ENCODE assay signal across 30 cellular contexts in genomic region chr21:36470294-36470693, GRCh38. TPM values are rescaled to one million over a fixed set of nuclear protein-coding genes. Genes with fewer than 3 reads are reported as not detected.
DNase-seq lines count a peak whose midpoint lies in the region; ATAC-seq and TF ChIP-seq lines count a peak whose summit lies in the region.
"Had no signal": no experiment of that assay in that cellular context is flagged by ENCODE, and none has a peak within 500 bp of the region (broad histone marks: within the 10 kb centered on the region; RNA-seq: fewer than 3 reads in every experiment).

No MANE protein-coding gene starts in this region.

- H3K79me2 ChIP-seq in mammary epithelial cell (ENCODE audit: insufficient read depth, low read length) (no peaks in the 10 kb centered on the region), OCI-LY3 (ENCODE audit: low read length) (no peaks in the 10 kb centered on the region), hepatocyte (no peaks in the 10 kb centered on the region)

- H3K27ac ChIP-seq in mammary epithelial cell (ENCODE audit: insufficient read depth, low read depth, low read length) (no peak overlapping the region), OCI-LY3 (ENCODE audit: low read length) (peak overlapping the region; percentile 86), hepatocyte (peak overlapping the region; percentile 77), right atrium auricular region (no peak overlapping the region)
- H3K27ac ChIP-seq: cardiac muscle cell, esophagus muscularis mucosa, foreskin keratinocyte, heart right ventricle, left lung, neutrophil, uterus had no signal

- H3K4me2 ChIP-seq in mammary epithelial cell (ENCODE audit: insufficient read depth, low read depth, low read length) (no peak overlapping the region), OCI-LY3 (ENCODE audit: low read length) (no peak overlapping the region), hepatocyte (no peak overlapping the region)

- H3K36me3 ChIP-seq in mammary epithelial cell (ENCODE audit: insufficient read depth, low read length): no peaks in the 10 kb centered on the region
- H3K36me3 ChIP-seq in OCI-LY3 (replicated peaks; ENCODE audit: low read depth, low read length): no peaks in the 10 kb centered on the region
- no peaks in the 10 kb centered on the region for H3K36me3 ChIP-seq in hepatocyte (replicated peaks; ENCODE audit: insufficient read depth, low read depth)
- no peaks in the 10 kb centered on the region for H3K36me3 ChIP-seq in right atrium auricular region
- H3K36me3 ChIP-seq: BE2C, cardiac muscle cell, esophagus muscularis mucosa, heart right ventricle, left lung, neutrophil, uterus had no signal

- H3K4me1 ChIP-seq in mammary epithelial cell (ENCODE audit: insufficient read depth, low read length): no peaks in the 10 kb centered on the region
- H3K4me1 ChIP-seq in OCI-LY3 (ENCODE audit: low read length): peaks cover 24% of the 10 kb centered on the region
- H3K4me1 ChIP-seq in hepatocyte (ENCODE audit: insufficient read depth): peaks cover 5% of the 10 kb centered on the region
- H3K4me1 ChIP-seq in right atrium auricular region: peaks cover 0 to 6% of the 10 kb centered on the region in 2 donors
- H3K4me1 ChIP-seq: BE2C, esophagus muscularis mucosa, left lung, uterus had no signal

- H4K20me1 ChIP-seq in mammary epithelial cell (ENCODE audit: insufficient read depth, low read length): no peaks in the 10 kb centered on the region
- no peaks in the 10 kb centered on the region for H4K20me1 ChIP-seq in OCI-LY3 (ENCODE audit: insufficient read depth, low read length)
- no peaks in the 10 kb centered on the region for H4K20me1 ChIP-seq in hepatocyte (ENCODE audit: insufficient read depth, poor library complexity, severe bottlenecking)

- H3K36me3 Mint-ChIP-seq in MCF 10A (ENCODE audit: insufficient read depth, unreplicated experiment): no peaks in the 10 kb centered on the region

- no peak overlapping the region for H2AFZ ChIP-seq in mammary epithelial cell (ENCODE audit: low read depth, low read length)
- H2AFZ ChIP-seq in OCI-LY3 (ENCODE audit: low read depth, low read length): no peak overlapping the region
- no peak overlapping the region for H2AFZ ChIP-seq in hepatocyte

- H3K9me3 Mint-ChIP-seq in MCF 10A (ENCODE audit: unreplicated experiment): no peaks in the 10 kb centered on the region
- H3K9me3 Mint-ChIP-seq: HFFc6 had no signal

- peaks cover 8% of the 10 kb centered on the region for H3K4me1 Mint-ChIP-seq in MCF 10A (ENCODE audit: insufficient read depth, unreplicated experiment)
- H3K4me1 Mint-ChIP-seq: naive B cell had no signal

- TF ChIP-seq CTCF in MCF 10A (IDR thresholded peaks at IDR 0.05; ENCODE audit: unreplicated experiment): no peak
- TF ChIP-seq CTCF in mammary epithelial cell (conservative IDR thresholded peaks at IDR 0.05 in 1 of 2, IDR thresholded peaks at IDR 0.05 in 1 of 2; ENCODE audit: extremely low read depth in 1 of 2, insufficient read depth in 1 of 2, low read depth in 1 of 2, low read length in 2 of 2): no peak
- no peak for TF ChIP-seq CTCF in OCI-LY3 (IDR thresholded peaks at IDR 0.05; ENCODE audit: low read depth, low read length)
- TF ChIP-seq CTCF in hepatocyte (IDR thresholded peaks at IDR 0.05; ENCODE audit: poor library complexity): no peak
- TF ChIP-seq CTCF in right atrium auricular region (IDR thresholded peaks at IDR 0.05): no peak

- intact Hi-C loops in MCF 10A (cut with micrococcal nuclease): no loop called here
- intact Hi-C loops in mammary epithelial cell (cut with micrococcal nuclease): no loop called here

- CTCF ChIA-PET in MCF 10A (lab: Yijun Ruan, JAX): interaction anchor here (0.6 to 0.9 kb wide), 3 partner anchors 9 to 484 kb away, joined by 3 to 4 read pairs (median 3); partner anchors contain the start of gene CLDN14
- CTCF ChIA-PET in mammary epithelial cell (lab: Charles Lee; ENCODE audit: low non-redundant PET): no interaction called here

- H3K4me3 Mint-ChIP-seq in MCF 10A (ENCODE audit: unreplicated experiment): no peak overlapping the region
- H3K4me3 Mint-ChIP-seq: activated B cell treated with CpG ODN at 0.5 μM for 24 hours, HFFc6, naive B cell had no signal

- peak overlapping the region; percentile 42 for H3K27ac Mint-ChIP-seq in MCF 10A (ENCODE audit: low read depth, unreplicated experiment)
- H3K27ac Mint-ChIP-seq: activated B cell treated with CpG ODN at 0.5 μM for 24 hours, HFFc6 had no signal

- H3K4me3 ChIP-seq in mammary epithelial cell (replicated peaks in 1 of 3; ENCODE audit: insufficient read depth in 1 of 3, low read depth in 2 of 3, low read length in 3 of 3) (no peak overlapping the region), OCI-LY3 (ENCODE audit: low read length) (no peak overlapping the region), hepatocyte (no peak overlapping the region), right atrium auricular region (no peak overlapping the region)
- H3K4me3 ChIP-seq: cardiac muscle cell, esophagus muscularis mucosa, heart right ventricle, left lung, uterus had no signal

- H3K27me3 ChIP-seq in mammary epithelial cell (ENCODE audit: insufficient read depth, low read length) (no peaks in the 10 kb centered on the region), OCI-LY3 (ENCODE audit: low read depth, low read length) (no peaks in the 10 kb centered on the region), hepatocyte (no peaks in the 10 kb centered on the region), right atrium auricular region (no peaks in the 10 kb centered on the region)
- H3K27me3 ChIP-seq: cardiac muscle cell, foreskin keratinocyte, heart right ventricle, neutrophil, uterus had no signal

- DNase-seq in MCF 10A (ENCODE audit: unreplicated experiment): no peak
- no peak for DNase-seq in mammary epithelial cell
- no peak for DNase-seq in hepatocyte (ENCODE audit: low spot score)
- no peak for DNase-seq in NCI-H226
- no peak for DNase-seq in right atrium auricular region (ENCODE audit: low spot score)
- DNase-seq: activated B cell treated with CpG ODN at 0.5 μM for 24 hours; activated CD4-positive, alpha-beta T cell treated with anti-CD3 and anti-CD28 coated beads, Interleukin-2, amount 50 U/mL, for 48 hours; activated naive CD4-positive, alpha-beta T cell treated with Interleukin-2 at 50 U/mL for 16 hours; BE2C; DMS53; foreskin keratinocyte; heart right ventricle; HFFc6; left lung; naive B cell; NCI-H1092; NCI-H187 treated with DMSO at 0.1 percent for 48 hours; NCI-H2171 treated with DMSO at 0.1 percent for 48 hours; NCI-H524 treated with DMSO at 0.1 percent for 48 hours; stimulated activated naive CD4-positive, alpha-beta T cell treated with Interleukin-2 at 50 U/mL for 16 hours; SW 1271; T1000; uterus had no signal

- in situ Hi-C loops in mammary epithelial cell (cut with MboI; ENCODE audit: low sequenced_read_pairs in 2 of 2): no loop called here

- no peaks in the 10 kb centered on the region for H3K9me3 ChIP-seq in mammary epithelial cell (replicated peaks; ENCODE audit: insufficient read depth, low read length)
- no peaks in the 10 kb centered on the region for H3K9me3 ChIP-seq in OCI-LY3 (ENCODE audit: insufficient read depth, low read length)
- H3K9me3 ChIP-seq in hepatocyte (ENCODE audit: low read depth): no peaks in the 10 kb centered on the region
- no peaks in the 10 kb centered on the region for H3K9me3 ChIP-seq in right atrium auricular region
- H3K9me3 ChIP-seq: BE2C, left lung, neutrophil, uterus had no signal

- 85% methylated on average over 9 of the region's 10 CpGs for WGBS in mammary epithelial cell (ENCODE audit: low coverage, missing lambda C conversion rate)
- WGBS in hepatocyte (ENCODE audit: low lambda C conversion rate, missing lambda C conversion rate): 77% methylated on average over 10 of the region's 10 CpGs

- H3K9ac ChIP-seq in mammary epithelial cell (ENCODE audit: insufficient read depth, low read length): no peak overlapping the region
- no peak overlapping the region for H3K9ac ChIP-seq in OCI-LY3 (ENCODE audit: low read length)

- H3K9me2 ChIP-seq in hepatocyte (replicated peaks; ENCODE audit: insufficient read depth): no peaks in the 10 kb centered on the region

- H3K27me3 Mint-ChIP-seq in MCF 10A (ENCODE audit: insufficient read depth, unreplicated experiment): no peaks in the 10 kb centered on the region
- H3K27me3 Mint-ChIP-seq: activated B cell treated with CpG ODN at 0.5 μM for 24 hours had no signal

- dilution Hi-C loops in mammary epithelial cell (cut with HindIII; ENCODE audit: low sequenced_read_pairs): no loop called here

- POLR2A ChIA-PET in MCF 10A (lab: Yijun Ruan, JAX): no interaction called here

- no peak for ATAC-seq in HG03457 (IDR thresholded peaks at IDR 0.05; ENCODE audit: unreplicated experiment)
- no peak for ATAC-seq in GM19324 (IDR thresholded peaks at IDR 0.05; ENCODE audit: low FRiP score, unreplicated experiment)
- ATAC-seq: foreskin keratinocyte, heart right ventricle, left lung had no signal

- BruUV-seq in MCF 10A (replicated peaks; lab: Mats Ljungman, UMichigan): no TSS peak
- BruUV-seq in mammary epithelial cell (replicated peaks; lab: Mats Ljungman, UMichigan): no TSS peak

RNA-seq across cellular contexts. Expression of gene CLDN14, which starts 9.6 kb away (rescaled TPM):
- total RNA-seq in MCF 10A (2022) (not detected in 2 replicates), mammary epithelial cell (not detected), hepatocyte (0.53 and 1.7 TPM in 2 replicates), right atrium auricular region (not detected)
- polyA plus RNA-seq in mammary epithelial cell (not detected), hepatocyte (0.51 and 2.2 TPM in 2 replicates)
- polyA minus RNA-seq in mammary epithelial cell: not detected
- total RNA-seq: cardiac muscle cell, esophagus muscularis mucosa, foreskin keratinocyte, heart right ventricle, left lung, temporal lobe, uterus had no signal
- polyA plus RNA-seq: cardiac muscle cell had no signal

Comparison
In these comparisons a context has a peak if more than half of its experiments do, and no peak if none do; other contexts are left out.
1. H3K27ac ChIP-seq: peak in OCI-LY3 (single experiment) and hepatocyte (single experiment); none in mammary epithelial cell (single experiment) and right atrium auricular region (0 of 2).